In genomic region chr1:220094016-220094911, GRCh38 we compare ENCODE assay signal across 8 cellular contexts. TPM values are rescaled to one million over a fixed set of nuclear protein-coding genes. Genes with fewer than 3 reads are reported as not detected.
DNase-seq lines count a peak whose midpoint lies in the region; ATAC-seq and TF ChIP-seq lines count a peak whose summit lies in the region.

Gene IARS2, plus strand, starts transcription at chr1:220094132. Its CDS starts 85 bp downstream, at chr1:220094217.

- peak within 1 kb of the TSS; percentile 98 for H3K4me3 ChIP-seq in GM12864 (ENCODE audit: low read depth, low read length)
- peak within 1 kb of the TSS; percentile 75 for H3K4me3 ChIP-seq in right cardiac atrium (ENCODE audit: low read length)
- H3K4me3 ChIP-seq in rectal smooth muscle tissue (ENCODE audit: low read length): peak within 1 kb of the TSS; percentile 91
- H3K4me3 ChIP-seq in vagina: peak within 1 kb of the TSS; percentile 82 to 89

- H3K9me3 Mint-ChIP-seq in HFFc6: no peaks in the 10 kb centered on the region

- H3K27ac Mint-ChIP-seq in HFFc6 (peak within 1 kb of the TSS; percentile 42), T-helper 17 cell (peak within 1 kb of the TSS; percentile 60)

- no peaks in the 10 kb centered on the region for H3K27me3 ChIP-seq in right cardiac atrium (ENCODE audit: control insufficient read depth, insufficient read depth)
- H3K27me3 ChIP-seq in rectal smooth muscle tissue (ENCODE audit: control insufficient read depth, insufficient read depth, low read length): no peaks in the 10 kb centered on the region
- no peaks in the 10 kb centered on the region for H3K27me3 ChIP-seq in vagina

- peak within 1 kb of the TSS; percentile 89 for H3K4me3 Mint-ChIP-seq in HFFc6
- peak within 1 kb of the TSS; percentile 74 for H3K4me3 Mint-ChIP-seq in T-helper 17 cell

- DNase-seq in GM12864 (ENCODE audit: low read depth) (peak; percentile 53), HFFc6 (peak; percentile 77), NCI-H1048 (lab: John Stamatoyannopoulos, UW) (peak; percentile 95), T-helper 17 cell (peak; percentile 87 to 94 (median 91)), right cardiac atrium (peak; percentile 92 to 97 (median 96)), vagina (ENCODE audit: extremely low spot score in 2 of 2) (peak in 1 of 2 donors; percentile 87)

- peaks cover 13% of the 10 kb centered on the region for H3K4me1 Mint-ChIP-seq in HFFc6 (ENCODE audit: low read depth)
- peaks cover 20% of the 10 kb centered on the region for H3K4me1 Mint-ChIP-seq in T-helper 17 cell

- no peaks in the 10 kb centered on the region for H3K9me3 ChIP-seq in T-helper 17 cell (ENCODE audit: control insufficient read depth, low read length, poor library complexity, severe bottlenecking)
- peaks cover 2% of the 10 kb centered on the region for H3K9me3 ChIP-seq in right cardiac atrium (ENCODE audit: control insufficient read depth, low read length)
- H3K9me3 ChIP-seq in vagina: no peaks in the 10 kb centered on the region

- H3K9ac ChIP-seq in rectal smooth muscle tissue (ENCODE audit: low read length): peak within 1 kb of the TSS; percentile 68

- H3K36me3 ChIP-seq in rectal smooth muscle tissue (ENCODE audit: control insufficient read depth, insufficient read depth, low read length) (no peaks in the 10 kb centered on the region), vagina (peaks cover 0 to 16% of the 10 kb centered on the region in 2 donors)

- peak in 1 of 2 donors; percentile 12 for TF ChIP-seq POLR2A in vagina (IDR thresholded peaks at IDR 0.05)

- TF ChIP-seq CTCF in GM12864 (IDR thresholded peaks at IDR 0.05; ENCODE audit: low read depth, low read length, missing control alignments) (no peak), HFFc6 (IDR thresholded peaks at IDR 0.05) (peak; percentile 32; the same call in 1 of the 2 replicates), vagina (IDR thresholded peaks at IDR 0.05) (no peak)

- ATAC-seq in T-helper 17 cell: peak; percentile 85
- ATAC-seq in right cardiac atrium: peak; percentile 98

- WGBS in right cardiac atrium: 2% methylated on average over 73 of the region's 73 CpGs

- H3K4me1 ChIP-seq in right cardiac atrium (ENCODE audit: control insufficient read depth, insufficient read depth, low read length) (peaks cover 3% of the 10 kb centered on the region), rectal smooth muscle tissue (ENCODE audit: control insufficient read depth, insufficient read depth, low read length) (no peaks in the 10 kb centered on the region), vagina (peaks cover 25% of the 10 kb centered on the region)

- no peaks in the 10 kb centered on the region for H3K27me3 Mint-ChIP-seq in HFFc6 (ENCODE audit: insufficient read depth)
- H3K27me3 Mint-ChIP-seq in T-helper 17 cell: no peaks in the 10 kb centered on the region

- H3K36me3 Mint-ChIP-seq in HFFc6 (ENCODE audit: low read depth): peaks cover 12% of the 10 kb centered on the region
- peaks cover 5% of the 10 kb centered on the region for H3K36me3 Mint-ChIP-seq in T-helper 17 cell (ENCODE audit: low read depth)

- intact Hi-C loops in right cardiac atrium (cut with DNase I): no loop called here
- intact Hi-C loops in vagina (cut with DNase I): loop anchor here (5.0 kb wide), 1 partner anchor 47 kb away; the partner anchor contains the start of gene EPRS1

- H3K27ac ChIP-seq in angular gyrus (ENCODE audit: low read depth, low read length) (peak within 1 kb of the TSS; percentile 79), right cardiac atrium (ENCODE audit: low read length) (peak within 1 kb of the TSS; percentile 79), rectal smooth muscle tissue (ENCODE audit: low read depth, low read length) (peak within 1 kb of the TSS; percentile 77), vagina (peak within 1 kb of the TSS; percentile 79)

RNA-seq across cellular contexts. Expression of gene IARS2, which starts in this region (rescaled TPM):
- 10 to 100 TPM; 81.6 to 95.2 (median 90.5) TPM for total RNA-seq in HFFc6 (2021; fragmentation: NEBNext Ultra II Directional; extraction: Animal tissue kit (Norgen Biotek cat#: 25700))
- total RNA-seq in T-helper 17 cell (10 to 100 TPM; 29.8 to 32.6 TPM), right cardiac atrium (10 to 100 TPM; 56.1 to 64.5 (median 61.3) TPM), vagina (37.6 TPM)
- polyA plus RNA-seq in right cardiac atrium: 43.3 TPM
